In the genomic region with DNA sequence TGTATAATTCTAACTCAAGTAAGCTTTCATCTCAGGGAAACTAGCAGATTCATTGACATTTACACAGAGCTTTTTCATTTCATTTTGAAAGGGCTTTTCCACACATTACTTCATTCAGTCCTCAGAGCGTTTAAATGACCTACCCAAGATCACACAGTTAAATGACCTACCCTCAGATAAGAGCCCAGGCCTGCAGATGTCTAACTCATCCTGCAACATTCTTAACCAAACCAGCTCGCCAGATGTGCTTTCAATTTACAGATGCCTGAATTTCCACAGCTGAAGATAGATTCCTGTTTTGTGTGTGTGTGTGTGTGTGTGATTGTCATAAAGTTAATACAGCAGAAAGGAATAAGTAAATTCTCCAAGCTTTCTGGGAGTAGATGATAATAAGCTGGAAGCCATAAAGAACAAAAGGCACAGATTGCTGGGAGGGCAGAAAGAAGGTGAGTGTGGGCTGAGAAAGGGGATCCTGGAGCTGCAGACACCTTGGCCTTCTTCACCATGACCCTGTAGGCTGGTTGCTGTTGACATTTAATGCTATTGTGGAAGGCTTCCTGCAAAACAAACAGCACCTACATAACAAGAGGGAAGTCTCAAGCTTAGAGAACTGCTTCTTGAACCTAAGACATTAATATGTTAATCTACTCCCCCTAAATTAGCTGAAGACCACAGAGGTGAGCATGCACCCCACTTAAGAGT, we compare ENCODE assay signal across 1 cellular context.
A peak's percentile ranks its signal among the peaks of the same experiment; 100 is the strongest.
TF ChIP-seq lines count a peak whose summit lies in the region.

No MANE protein-coding gene starts in this region.

TF ChIP-seq in GM23338, 12 proteins besides CTCF, POLR2A, EP300 and RAD21 (continued from another document):
- TF ChIP-seq, protein P1, sequence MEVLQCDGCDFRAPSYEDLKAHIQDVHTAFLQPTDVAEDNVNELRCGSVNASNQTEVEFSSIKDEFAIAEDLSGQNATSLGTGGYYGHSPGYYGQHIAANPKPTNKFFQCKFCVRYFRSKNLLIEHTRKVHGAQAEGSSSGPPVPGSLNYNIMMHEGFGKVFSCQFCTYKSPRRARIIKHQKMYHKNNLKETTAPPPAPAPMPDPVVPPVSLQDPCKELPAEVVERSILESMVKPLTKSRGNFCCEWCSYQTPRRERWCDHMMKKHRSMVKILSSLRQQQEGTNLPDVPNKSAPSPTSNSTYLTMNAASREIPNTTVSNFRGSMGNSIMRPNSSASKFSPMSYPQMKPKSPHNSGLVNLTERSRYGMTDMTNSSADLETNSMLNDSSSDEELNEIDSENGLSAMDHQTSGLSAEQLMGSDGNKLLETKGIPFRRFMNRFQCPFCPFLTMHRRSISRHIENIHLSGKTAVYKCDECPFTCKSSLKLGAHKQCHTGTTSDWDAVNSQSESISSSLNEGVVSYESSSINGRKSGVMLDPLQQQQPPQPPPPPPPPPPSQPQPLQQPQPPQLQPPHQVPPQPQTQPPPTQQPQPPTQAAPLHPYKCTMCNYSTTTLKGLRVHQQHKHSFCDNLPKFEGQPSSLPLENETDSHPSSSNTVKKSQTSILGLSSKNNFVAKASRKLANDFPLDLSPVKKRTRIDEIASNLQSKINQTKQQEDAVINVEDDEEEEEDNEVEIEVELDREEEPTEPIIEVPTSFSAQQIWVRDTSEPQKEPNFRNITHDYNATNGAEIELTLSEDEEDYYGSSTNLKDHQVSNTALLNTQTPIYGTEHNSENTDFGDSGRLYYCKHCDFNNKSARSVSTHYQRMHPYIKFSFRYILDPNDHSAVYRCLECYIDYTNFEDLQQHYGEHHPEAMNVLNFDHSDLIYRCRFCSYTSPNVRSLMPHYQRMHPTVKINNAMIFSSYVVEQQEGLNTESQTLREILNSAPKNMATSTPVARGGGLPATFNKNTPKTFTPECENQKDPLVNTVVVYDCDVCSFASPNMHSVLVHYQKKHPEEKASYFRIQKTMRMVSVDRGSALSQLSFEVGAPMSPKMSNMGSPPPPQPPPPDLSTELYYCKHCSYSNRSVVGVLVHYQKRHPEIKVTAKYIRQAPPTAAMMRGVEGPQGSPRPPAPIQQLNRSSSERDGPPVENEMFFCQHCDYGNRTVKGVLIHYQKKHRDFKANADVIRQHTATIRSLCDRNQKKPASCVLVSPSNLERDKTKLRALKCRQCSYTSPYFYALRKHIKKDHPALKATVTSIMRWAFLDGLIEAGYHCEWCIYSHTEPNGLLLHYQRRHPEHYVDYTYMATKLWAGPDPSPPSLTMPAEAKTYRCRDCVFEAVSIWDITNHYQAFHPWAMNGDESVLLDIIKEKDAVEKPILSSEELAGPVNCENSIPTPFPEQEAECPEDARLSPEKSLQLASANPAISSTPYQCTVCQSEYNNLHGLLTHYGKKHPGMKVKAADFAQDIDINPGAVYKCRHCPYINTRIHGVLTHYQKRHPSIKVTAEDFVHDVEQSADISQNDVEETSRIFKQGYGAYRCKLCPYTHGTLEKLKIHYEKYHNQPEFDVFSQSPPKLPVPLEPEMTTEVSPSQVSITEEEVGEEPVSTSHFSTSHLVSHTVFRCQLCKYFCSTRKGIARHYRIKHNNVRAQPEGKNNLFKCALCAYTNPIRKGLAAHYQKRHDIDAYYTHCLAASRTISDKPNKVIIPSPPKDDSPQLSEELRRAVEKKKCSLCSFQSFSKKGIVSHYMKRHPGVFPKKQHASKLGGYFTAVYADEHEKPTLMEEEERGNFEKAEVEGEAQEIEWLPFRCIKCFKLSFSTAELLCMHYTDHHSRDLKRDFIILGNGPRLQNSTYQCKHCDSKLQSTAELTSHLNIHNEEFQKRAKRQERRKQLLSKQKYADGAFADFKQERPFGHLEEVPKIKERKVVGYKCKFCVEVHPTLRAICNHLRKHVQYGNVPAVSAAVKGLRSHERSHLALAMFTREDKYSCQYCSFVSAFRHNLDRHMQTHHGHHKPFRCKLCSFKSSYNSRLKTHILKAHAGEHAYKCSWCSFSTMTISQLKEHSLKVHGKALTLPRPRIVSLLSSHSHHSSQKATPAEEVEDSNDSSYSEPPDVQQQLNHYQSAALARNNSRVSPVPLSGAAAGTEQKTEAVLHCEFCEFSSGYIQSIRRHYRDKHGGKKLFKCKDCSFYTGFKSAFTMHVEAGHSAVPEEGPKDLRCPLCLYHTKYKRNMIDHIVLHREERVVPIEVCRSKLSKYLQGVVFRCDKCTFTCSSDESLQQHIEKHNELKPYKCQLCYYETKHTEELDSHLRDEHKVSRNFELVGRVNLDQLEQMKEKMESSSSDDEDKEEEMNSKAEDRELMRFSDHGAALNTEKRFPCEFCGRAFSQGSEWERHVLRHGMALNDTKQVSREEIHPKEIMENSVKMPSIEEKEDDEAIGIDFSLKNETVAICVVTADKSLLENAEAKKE (CRISPR knock-in tag; IDR thresholded peaks at IDR 0.05): peak; percentile 70; the same call in 1 of the 2 replicates
